In genomic region chr3:99957086-99957821, GRCh38 we compare ENCODE assay signal across 30 cellular contexts.
DNase-seq lines count a peak whose midpoint lies in the region; ATAC-seq and TF ChIP-seq lines count a peak whose summit lies in the region.
"Had no signal": no experiment of that assay in that cellular context is flagged by ENCODE, and none has a peak within 500 bp of the region (broad histone marks: within the 10 kb centered on the region; RNA-seq: fewer than 3 reads in every experiment).

No MANE protein-coding gene starts in this region.

- H3K27me3 Mint-ChIP-seq in neural crest cell (ENCODE audit: low read depth) (no peaks in the 10 kb centered on the region), chondrocyte (ENCODE audit: low read depth) (no peaks in the 10 kb centered on the region)
- H3K27me3 Mint-ChIP-seq: activated CD4-positive, alpha-beta T cell treated with anti-CD3 and anti-CD28 coated beads for 36 hours; activated naive CD8-positive, alpha-beta T cell treated with anti-CD3 and anti-CD28 coated beads, Interleukin-2, amount 50 U/mL, for 24 hours; CD4-positive, alpha-beta memory T cell; T-helper 17 cell had no signal

- in situ Hi-C loops in GM13976 (cut with MboI; ENCODE audit: low sequenced_read_pairs, unreplicated experiment), result no loop called here

- H3K27ac Mint-ChIP-seq in neural crest cell (ENCODE audit: unreplicated experiment) (peak overlapping the region; percentile 2), chondrocyte (ENCODE audit: unreplicated experiment) (no peak overlapping the region)
- H3K27ac Mint-ChIP-seq: activated CD4-positive, alpha-beta T cell treated with anti-CD3 and anti-CD28 coated beads for 36 hours; activated naive CD8-positive, alpha-beta T cell treated with anti-CD3 and anti-CD28 coated beads, Interleukin-2, amount 50 U/mL, for 24 hours; CD4-positive, alpha-beta memory T cell; stimulated activated effector memory CD8-positive, alpha-beta T cell treated with anti-CD3 and anti-CD28 coated beads, Interleukin-12 subunit alpha, Interleukin-12 subunit beta, amount 100 ng/mL, for 72 hours; T-helper 17 cell had no signal

- H3K36me3 Mint-ChIP-seq in neural crest cell (ENCODE audit: low read depth), result no peaks in the 10 kb centered on the region
- H3K36me3 Mint-ChIP-seq in chondrocyte (ENCODE audit: low read depth), result no peaks in the 10 kb centered on the region
- H3K36me3 Mint-ChIP-seq: stimulated activated effector memory CD8-positive, alpha-beta T cell treated with anti-CD3 and anti-CD28 coated beads, Interleukin-12 subunit alpha, Interleukin-12 subunit beta, amount 100 ng/mL, for 72 hours had no signal

- DNase-seq in NCI-H82 (lab: John Stamatoyannopoulos, UW) (peak; percentile 33), NCI-H82 treated with DMSO at 0.1 percent for 48 hours (lab: John Stamatoyannopoulos, UW; ENCODE audit: unreplicated experiment) (no peak), amniotic epithelial cell (ENCODE audit: low read depth) (peak; percentile 38), neural crest cell (ENCODE audit: low read depth, low spot score) (no peak), chondrocyte (ENCODE audit: low spot score) (no peak), GM13976 (ENCODE audit: low spot score) (no peak), ureter (ENCODE audit: low spot score) (no peak)
- DNase-seq: activated CD4-positive, alpha-beta T cell treated with anti-CD3 and anti-CD28 coated beads for 36 hours; activated CD8-positive, alpha-beta memory T cell treated with anti-CD3 and anti-CD28 coated beads for 24 hours; activated gamma-delta T cell; activated naive CD8-positive, alpha-beta T cell treated with anti-CD3 and anti-CD28 coated beads, Interleukin-2, amount 50 U/mL, for 24 hours; activated T-cell treated with anti-CD3 and anti-CD28 coated beads, Interleukin-2, amount 50 U/mL, for 1 hour; CD4-positive, alpha-beta memory T cell; effector CD8-positive, alpha-beta T cell; HCEC 1CT; KBM-7; left ventricle myocardium superior; MG63; NCI-H1436; NCI-H345; occipital lobe; PC-3; SK-N-SH; stimulated activated CD4-positive, alpha-beta T cell treated with anti-CD3 and anti-CD28 coated beads, Interleukin-12 subunit alpha, Interleukin-12 subunit beta, amount 100 ng/mL, for 4 hours; stimulated activated CD4-positive, alpha-beta T cell treated with anti-CD3 and anti-CD28 coated beads, Interleukin-4, amount 100 ng/mL, for 24 hours; substantia nigra; T-helper 17 cell; upper lobe of right lung had no signal

- TF ChIP-seq CTCF in neural crest cell (conservative IDR thresholded peaks at IDR 0.05) (no peak), chondrocyte (IDR thresholded peaks at IDR 0.05) (no peak), GM13976 (IDR thresholded peaks at IDR 0.05; ENCODE audit: borderline replicate concordance, control extremely low read depth, extremely low read depth, insufficient read depth, missing control alignments) (no peak)

- H3K4me3 Mint-ChIP-seq in neural crest cell, result no peak overlapping the region
- no peak overlapping the region for H3K4me3 Mint-ChIP-seq in chondrocyte (ENCODE audit: unreplicated experiment)
- H3K4me3 Mint-ChIP-seq: activated CD4-positive, alpha-beta T cell treated with anti-CD3 and anti-CD28 coated beads for 36 hours; activated naive CD8-positive, alpha-beta T cell treated with anti-CD3 and anti-CD28 coated beads, Interleukin-2, amount 50 U/mL, for 24 hours; CD4-positive, alpha-beta memory T cell; stimulated activated effector memory CD8-positive, alpha-beta T cell treated with anti-CD3 and anti-CD28 coated beads, Interleukin-12 subunit alpha, Interleukin-12 subunit beta, amount 100 ng/mL, for 72 hours; T-helper 17 cell had no signal

- H3K4me1 Mint-ChIP-seq in neural crest cell (peaks cover 20% of the 10 kb centered on the region), chondrocyte (ENCODE audit: low read depth) (peaks cover 56% of the 10 kb centered on the region)
- H3K4me1 Mint-ChIP-seq: activated CD4-positive, alpha-beta T cell treated with anti-CD3 and anti-CD28 coated beads for 36 hours; activated naive CD8-positive, alpha-beta T cell treated with anti-CD3 and anti-CD28 coated beads, Interleukin-2, amount 50 U/mL, for 24 hours had no signal

- ATAC-seq in HG02970 (IDR thresholded peaks at IDR 0.05; ENCODE audit: low FRiP score, unreplicated experiment), result no peak
- ATAC-seq: activated CD4-positive, alpha-beta T cell treated with anti-CD3 and anti-CD28 coated beads for 36 hours; activated naive CD8-positive, alpha-beta T cell treated with anti-CD3 and anti-CD28 coated beads, Interleukin-2, amount 50 U/mL, for 24 hours; PC-3; stimulated activated effector memory CD8-positive, alpha-beta T cell treated with anti-CD3 and anti-CD28 coated beads, Interleukin-12 subunit alpha, Interleukin-12 subunit beta, amount 100 ng/mL, for 72 hours; T-helper 17 cell; upper lobe of right lung had no signal

- H3K9me3 Mint-ChIP-seq in neural crest cell (no peaks in the 10 kb centered on the region), chondrocyte (ENCODE audit: low read depth) (no peaks in the 10 kb centered on the region)
- H3K9me3 Mint-ChIP-seq: activated naive CD8-positive, alpha-beta T cell treated with anti-CD3 and anti-CD28 coated beads, Interleukin-2, amount 50 U/mL, for 24 hours; CD4-positive, alpha-beta memory T cell; stimulated activated effector memory CD8-positive, alpha-beta T cell treated with anti-CD3 and anti-CD28 coated beads, Interleukin-12 subunit alpha, Interleukin-12 subunit beta, amount 100 ng/mL, for 72 hours had no signal

Comparison
In these comparisons a context has a peak if more than half of its experiments do, and no peak if none do; other contexts are left out.
1. DNase-seq: peak in NCI-H82 (single experiment) and amniotic epithelial cell (single experiment); none in NCI-H82 treated with DMSO at 0.1 percent for 48 hours (single experiment), neural crest cell (single experiment), chondrocyte (single experiment), GM13976 (single experiment) and ureter (single experiment).